Comparison of ENCODE assay signal across 8 cellular contexts in the genomic region with DNA sequence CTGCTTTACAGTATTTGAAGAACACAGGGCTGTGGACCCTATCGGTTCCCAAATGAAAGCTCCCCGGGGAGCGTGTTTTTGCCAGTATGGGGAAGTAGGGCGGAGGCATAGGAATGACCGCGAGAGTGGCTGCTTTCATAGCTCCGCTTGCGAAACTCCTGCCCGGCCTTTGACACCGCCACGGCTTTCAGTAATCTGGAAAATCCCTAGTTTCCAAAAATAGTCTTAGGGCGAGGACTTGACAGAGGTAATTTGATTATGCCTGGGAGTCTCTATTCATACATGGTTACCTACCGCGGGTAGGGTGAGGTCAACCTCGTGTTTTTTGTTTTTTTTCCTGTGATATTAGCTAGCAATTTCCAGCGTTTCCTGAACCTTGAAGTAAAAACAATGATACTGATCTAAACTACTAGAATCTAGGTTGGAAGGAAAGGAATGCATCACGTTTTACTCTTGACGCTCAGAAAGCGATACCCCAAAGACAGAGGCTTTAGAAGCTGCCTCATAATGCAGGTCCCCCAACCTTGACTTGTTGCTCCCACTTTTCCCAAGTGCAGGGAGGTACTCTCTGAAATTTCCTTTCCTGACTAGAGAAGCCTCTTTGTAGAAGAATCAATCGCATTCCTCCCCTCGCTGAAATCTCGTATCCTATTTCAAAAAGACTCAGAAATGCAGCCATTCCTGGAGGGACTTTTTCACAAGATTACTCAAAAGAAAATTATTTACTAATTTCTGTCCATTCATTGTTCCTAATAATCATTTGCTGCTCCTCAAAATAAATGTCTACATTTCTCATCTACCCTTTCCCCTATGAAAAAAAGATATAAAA. TPM values are rescaled to one million over a fixed set of nuclear protein-coding genes. Genes with fewer than 3 reads are reported as not detected.
DNase-seq lines count a peak whose midpoint lies in the region; TF ChIP-seq lines count a peak whose summit lies in the region.

No MANE protein-coding gene starts in this region.

- in situ Hi-C loops in HAP-1 (cut with MboI; ENCODE audit: low sequenced_read_pairs), result no loop called here

- no peaks in the 10 kb centered on the region for H3K9me3 Mint-ChIP-seq in MCF 10A (ENCODE audit: unreplicated experiment)

- TSS peak; percentile 86 for BruUV-seq in MCF 10A (replicated peaks; lab: Mats Ljungman, UMichigan)

- CTCF ChIA-PET in MCF 10A (lab: Yijun Ruan, JAX), result interaction anchor here (0.7 to 5.8 kb wide), 10 partner anchors 14 to 1012 kb away, joined by 3 to 38 read pairs (median 4); no protein-coding TSS in a partner anchor

- intact Hi-C loops in MCF 10A (cut with micrococcal nuclease), result loop anchor here (1.0 kb wide), 2 partner anchors 14 to 40 kb away; no protein-coding TSS in a partner anchor

- no peak for TF ChIP-seq CTCF in LNCaP clone FGC (IDR thresholded peaks at IDR 0.05; ENCODE audit: control insufficient read depth, extremely low read depth, insufficient read depth)
- TF ChIP-seq CTCF in MCF 10A (IDR thresholded peaks at IDR 0.05; ENCODE audit: unreplicated experiment), result no peak

- peaks cover 28% of the 10 kb centered on the region for H3K4me1 ChIP-seq in HAP-1

- peak overlapping the region; percentile 100 for H3K27ac Mint-ChIP-seq in MCF 10A (ENCODE audit: low read depth, unreplicated experiment)

- peaks cover 64% of the 10 kb centered on the region for H3K36me3 Mint-ChIP-seq in MCF 10A (ENCODE audit: insufficient read depth, unreplicated experiment)

- peak overlapping the region; percentile 95 for H3K4me3 ChIP-seq in HAP-1
- peak overlapping the region; percentile 95 for H3K4me3 ChIP-seq in LNCaP clone FGC (ENCODE audit: low read depth, low read length)

- peaks cover 18% of the 10 kb centered on the region for H3K4me1 Mint-ChIP-seq in MCF 10A (ENCODE audit: insufficient read depth, unreplicated experiment)

- H3K36me3 ChIP-seq in HAP-1 (replicated peaks), result peaks cover 37% of the 10 kb centered on the region

- H3K4me3 Mint-ChIP-seq in MCF 10A (ENCODE audit: unreplicated experiment), result peak overlapping the region; percentile 97

- no peaks in the 10 kb centered on the region for H3K27me3 Mint-ChIP-seq in MCF 10A (ENCODE audit: insufficient read depth, unreplicated experiment)

- DNase-seq in DMS153 (lab: John Stamatoyannopoulos, UW) (peak; percentile 8), DMS153 treated with DMSO at 0.1 percent for 48 hours (lab: John Stamatoyannopoulos, UW; ENCODE audit: unreplicated experiment) (no peak), HAP-1 (ENCODE audit: low spot score in 2 of 2) (peak; percentile 79 to 81), LNCaP clone FGC (ENCODE audit: low read depth) (no peak), SKM-1 treated with dmso at 0.1 percent for 144 hours (lab: John Stamatoyannopoulos, UW; ENCODE audit: unreplicated experiment) (peak; percentile 83), MCF 10A (ENCODE audit: unreplicated experiment) (peak; percentile 98), inferior parietal cortex (ENCODE audit: extremely low spot score) (peak; percentile 23)
- peak; percentile 42 to 61 (median 59) for DNase-seq in stimulated activated CD4-positive, alpha-beta T cell treated with anti-CD3 and anti-CD28 coated beads, Interleukin-12 subunit alpha, Interleukin-12 subunit beta, amount 100 ng/mL, for 48 hours (ENCODE audit: low read depth in 2 of 3, low spot score in 1 of 3)

- POLR2A ChIA-PET in MCF 10A (lab: Yijun Ruan, JAX), result interaction anchor here (0.5 to 6.4 kb wide), 58 partner anchors 8 to 1484 kb away, joined by 3 to 618 read pairs (median 5); a partner anchor contains a TSS

- no peaks in the 10 kb centered on the region for H3K9me3 ChIP-seq in HAP-1

- H3K27me3 ChIP-seq in HAP-1 (ENCODE audit: low read depth), result no peaks in the 10 kb centered on the region

RNA-seq across cellular contexts. Expression of a gene that starts 0.9 kb away (rescaled TPM):
- total RNA-seq in MCF 10A (2022), result 103 and 112 TPM in 2 replicates

Comparison
In these comparisons a context has a peak if more than half of its experiments do, and no peak if none do; other contexts are left out.
1. DNase-seq: peak in DMS153 (single experiment), HAP-1 (2 of 2), SKM-1 treated with dmso at 0.1 percent for 144 hours (single experiment), MCF 10A (single experiment), inferior parietal cortex (single experiment) and stimulated activated CD4-positive, alpha-beta T cell treated with anti-CD3 and anti-CD28 coated beads, Interleukin-12 subunit alpha, Interleukin-12 subunit beta, amount 100 ng/mL, for 48 hours (3 of 3); none in DMS153 treated with DMSO at 0.1 percent for 48 hours (single experiment) and LNCaP clone FGC (single experiment).